ENCODE assay signal across 19 cellular contexts in genomic region chr7:132977234-132977633, GRCh38.
"Had no signal": no experiment of that assay in that cellular context is flagged by ENCODE, and none has a peak within 500 bp of the region (broad histone marks: within the 10 kb centered on the region; RNA-seq: fewer than 3 reads in every experiment).

No MANE protein-coding gene starts in this region.

- DNase-seq: activated CD4-positive, alpha-beta T cell treated with anti-CD3 and anti-CD28 coated beads, Interleukin-2, amount 50 U/mL, for 4 hours; activated gamma-delta T cell treated with Interleukin-2 at 50 U/mL for 16 hours; adrenal gland; cortex of kidney; effector CD4-positive, alpha-beta T cell; heart left ventricle; left ventricle myocardium superior; mucosa of descending colon; naive thymus-derived CD4-positive, alpha-beta T cell; ovary; psoas muscle; right cardiac atrium; stimulated activated CD4-positive, alpha-beta T cell treated with anti-CD3 and anti-CD28 coated beads, Interleukin-15, amount 100 ng/mL, for 24 hours; stimulated activated CD4-positive, alpha-beta T cell treated with anti-CD3 and anti-CD28 coated beads, Interleukin-2, amount 100 ng/mL, for 48 hours; stomach; testis had no signal

- H3K36me3 ChIP-seq: adrenal gland, breast epithelium, ovary had no signal

- H3K4me3 ChIP-seq: adrenal gland, breast epithelium, gastroesophageal sphincter, heart left ventricle, mucosa of descending colon, ovary, psoas muscle, skin epidermis, stomach, testis had no signal

- H3K4me1 ChIP-seq: breast epithelium, testis had no signal

- H3K27ac ChIP-seq: adrenal gland, breast epithelium, gastroesophageal sphincter, heart left ventricle, ovary, psoas muscle, skin epidermis, stomach, testis had no signal

- H3K9me3 ChIP-seq: adrenal gland, breast epithelium, gastroesophageal sphincter, heart left ventricle, mucosa of descending colon, ovary, psoas muscle, stomach, testis had no signal

- H3K27me3 ChIP-seq: adrenal gland, breast epithelium, gastroesophageal sphincter, heart left ventricle, ovary, stomach, testis had no signal
